ENCODE assay signal across 1 cellular context in the genomic region with DNA sequence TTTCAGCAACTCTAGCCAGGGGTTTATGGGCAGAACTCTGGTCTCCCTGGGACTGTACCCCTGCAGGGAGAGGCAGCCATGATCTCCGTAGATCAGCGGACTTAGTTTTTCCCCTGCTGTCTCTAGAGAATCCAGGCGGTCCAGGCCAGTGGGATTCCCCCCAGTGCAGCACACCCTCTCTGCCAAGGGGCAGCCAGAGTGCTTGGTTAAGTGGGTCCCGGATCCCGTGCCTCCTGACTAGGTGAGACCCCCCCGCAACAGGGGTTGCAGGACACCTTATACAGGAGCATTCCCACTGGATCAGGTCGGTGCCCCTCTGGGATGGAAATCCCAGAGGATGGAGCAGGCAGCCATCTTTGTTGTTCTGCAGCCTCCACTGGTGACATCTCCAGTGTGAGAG.
TF ChIP-seq lines count a peak whose summit lies in the region.

No MANE protein-coding gene starts in this region.

TF ChIP-seq in HEK293T, 16 proteins besides CTCF, POLR2A, EP300 and RAD21:
- TF ChIP-seq TARDBP (IDR thresholded peaks at IDR 0.05) (no peak), ZNF384 (IDR thresholded peaks at IDR 0.05) (no peak), SP1 (IDR thresholded peaks at IDR 0.05) (no peak), L3MBTL2 (conservative IDR thresholded peaks at IDR 0.05) (no peak), ELF4 (IDR thresholded peaks at IDR 0.05) (no peak), NFRKB (IDR thresholded peaks at IDR 0.05) (no peak), LEF1 (IDR thresholded peaks at IDR 0.05; ENCODE audit: borderline replicate concordance) (no peak), BHLHE40 (IDR thresholded peaks at IDR 0.05; ENCODE audit: borderline replicate concordance) (no peak), FOXM1 (IDR thresholded peaks at IDR 0.05; ENCODE audit: borderline replicate concordance) (no peak)
- TF ChIP-seq, protein P1, sequence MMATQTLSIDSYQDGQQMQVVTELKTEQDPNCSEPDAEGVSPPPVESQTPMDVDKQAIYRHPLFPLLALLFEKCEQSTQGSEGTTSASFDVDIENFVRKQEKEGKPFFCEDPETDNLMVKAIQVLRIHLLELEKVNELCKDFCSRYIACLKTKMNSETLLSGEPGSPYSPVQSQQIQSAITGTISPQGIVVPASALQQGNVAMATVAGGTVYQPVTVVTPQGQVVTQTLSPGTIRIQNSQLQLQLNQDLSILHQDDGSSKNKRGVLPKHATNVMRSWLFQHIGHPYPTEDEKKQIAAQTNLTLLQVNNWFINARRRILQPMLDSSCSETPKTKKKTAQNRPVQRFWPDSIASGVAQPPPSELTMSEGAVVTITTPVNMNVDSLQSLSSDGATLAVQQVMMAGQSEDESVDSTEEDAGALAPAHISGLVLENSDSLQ (IDR thresholded peaks at IDR 0.05), result no peak
